Comparison of ENCODE assay signal across 8 cellular contexts in genomic region chr22:50540352-50540751, GRCh38. TPM values are rescaled to one million over a fixed set of nuclear protein-coding genes. Genes with fewer than 3 reads are reported as not detected.
DNase-seq lines count a peak whose midpoint lies in the region; ATAC-seq and TF ChIP-seq lines count a peak whose summit lies in the region.

No MANE protein-coding gene starts in this region.

- peak overlapping the region; percentile 98 to 100 (median 98) for H3K27ac Mint-ChIP-seq in CD4-positive, CD25-positive, alpha-beta regulatory T cell
- H3K27ac Mint-ChIP-seq in MCF 10A (ENCODE audit: low read depth, unreplicated experiment): peak overlapping the region; percentile 97

- peaks cover 45% of the 10 kb centered on the region for H3K4me1 ChIP-seq in CD4-positive, CD25-positive, alpha-beta regulatory T cell (ENCODE audit: control insufficient read depth, insufficient read depth, low read length, poor library complexity, severe bottlenecking)
- H3K4me1 ChIP-seq in Karpas-422 (ENCODE audit: low read length) (peaks cover 66% of the 10 kb centered on the region), parathyroid adenoma (peaks cover 3% of the 10 kb centered on the region)

- H3K9ac ChIP-seq in Karpas-422 (ENCODE audit: low read length): 0 out of 2 replicates have a peak overlapping the region, but pooled peaks have one; percentile 12
- H3K9ac ChIP-seq in parathyroid adenoma: no peak overlapping the region

- CTCF ChIA-PET in MCF 10A (lab: Yijun Ruan, JAX): interaction anchor here (1.3 to 1.5 kb wide), 4 partner anchors 8 to 81 kb away, joined by 3 to 10 read pairs (median 4); partner anchors contain the start of genes SCO2 and SYCE3

- H2AFZ ChIP-seq in Karpas-422 (ENCODE audit: low read length) (peak overlapping the region; percentile 66), parathyroid adenoma (no peak overlapping the region)

- POLR2A ChIA-PET in MCF 10A (lab: Yijun Ruan, JAX): interaction anchor here (1.1 to 9.2 kb wide), 13 partner anchors 9 to 88 kb away, joined by 3 to 170 read pairs (median 13); partner anchors contain the start of genes ARSA, CHKB, LMF2 and NCAPH2

- peak overlapping the region in 3 of 4 donors; percentile 9 to 70 (median 17) for H3K4me3 Mint-ChIP-seq in CD4-positive, CD25-positive, alpha-beta regulatory T cell
- H3K4me3 Mint-ChIP-seq in MCF 10A (ENCODE audit: unreplicated experiment): no peak overlapping the region

- no peaks in the 10 kb centered on the region for H3K79me2 ChIP-seq in Karpas-422 (ENCODE audit: low read length)
- H3K79me2 ChIP-seq in parathyroid adenoma: no peaks in the 10 kb centered on the region

- intact Hi-C loops in MCF 10A (cut with micrococcal nuclease): no loop called here

- peak overlapping the region; percentile 88 for H3K4me3 ChIP-seq in CD4-positive, CD25-positive, alpha-beta regulatory T cell (ENCODE audit: low read depth, low read length)
- H3K4me3 ChIP-seq in Karpas-422 (ENCODE audit: low read length) (no peak overlapping the region), parathyroid adenoma (ENCODE audit: low read depth, low read length) (no peak overlapping the region)

- H3K36me3 ChIP-seq in CD4-positive, CD25-positive, alpha-beta regulatory T cell (ENCODE audit: control insufficient read depth, insufficient read depth, low read length): no peaks in the 10 kb centered on the region
- H3K36me3 ChIP-seq in Karpas-422 (ENCODE audit: insufficient read depth, low read length): no peaks in the 10 kb centered on the region
- H3K36me3 ChIP-seq in parathyroid adenoma (ENCODE audit: control insufficient read depth, insufficient read depth, low read length): no peaks in the 10 kb centered on the region

- DNase-seq in CD4-positive, CD25-positive, alpha-beta regulatory T cell: no peak
- no peak for DNase-seq in Karpas-422
- DNase-seq in MCF 10A (ENCODE audit: unreplicated experiment): no peak
- DNase-seq in HuH-7 (ENCODE audit: low spot score): no peak
- no peak for DNase-seq in NCI-H345 treated with DMSO at 0.1 percent for 48 hours (lab: John Stamatoyannopoulos, UW; ENCODE audit: unreplicated experiment)

- H3K4me1 Mint-ChIP-seq in CD4-positive, CD25-positive, alpha-beta regulatory T cell: peaks cover 14 to 57% (median 38%) of the 10 kb centered on the region in 4 donors
- peaks cover 41% of the 10 kb centered on the region for H3K4me1 Mint-ChIP-seq in MCF 10A (ENCODE audit: insufficient read depth, unreplicated experiment)

- no peaks in the 10 kb centered on the region for H3K9me2 ChIP-seq in Karpas-422 (replicated peaks; ENCODE audit: insufficient read depth, low read length)

- no peaks in the 10 kb centered on the region for H3K27me3 ChIP-seq in CD4-positive, CD25-positive, alpha-beta regulatory T cell (ENCODE audit: control insufficient read depth, insufficient read depth, low read length)
- H3K27me3 ChIP-seq in Karpas-422 (ENCODE audit: low read length): no peaks in the 10 kb centered on the region
- no peaks in the 10 kb centered on the region for H3K27me3 ChIP-seq in parathyroid adenoma (ENCODE audit: control insufficient read depth, insufficient read depth, low read length)

- H3K9me3 Mint-ChIP-seq in CD4-positive, CD25-positive, alpha-beta regulatory T cell: peaks cover 0 to 3% (median 0%) of the 10 kb centered on the region in 7 donors
- H3K9me3 Mint-ChIP-seq in MCF 10A (ENCODE audit: unreplicated experiment): no peaks in the 10 kb centered on the region

- H3K27me3 Mint-ChIP-seq in CD4-positive, CD25-positive, alpha-beta regulatory T cell: no peaks in the 10 kb centered on the region
- H3K27me3 Mint-ChIP-seq in MCF 10A (ENCODE audit: insufficient read depth, unreplicated experiment): no peaks in the 10 kb centered on the region

- H3K9me3 ChIP-seq in CD4-positive, CD25-positive, alpha-beta regulatory T cell (ENCODE audit: control insufficient read depth in 2 of 2, low read length in 2 of 2): no peaks in the 10 kb centered on the region
- H3K9me3 ChIP-seq in Karpas-422 (ENCODE audit: low read length): no peaks in the 10 kb centered on the region
- H3K9me3 ChIP-seq in parathyroid adenoma (ENCODE audit: control insufficient read depth, low read length): no peaks in the 10 kb centered on the region

- ATAC-seq in CD4-positive, CD25-positive, alpha-beta regulatory T cell (ENCODE audit: low read depth in 2 of 2): no peak
- ATAC-seq in GM18502 (IDR thresholded peaks at IDR 0.05; ENCODE audit: poor library complexity, unreplicated experiment) (no peak), HG02884 (IDR thresholded peaks at IDR 0.05; ENCODE audit: unreplicated experiment) (no peak)

- no peak for TF ChIP-seq CTCF in MCF 10A (IDR thresholded peaks at IDR 0.05; ENCODE audit: unreplicated experiment)
- no peak for TF ChIP-seq CTCF in parathyroid adenoma (IDR thresholded peaks at IDR 0.05)

- no peaks in the 10 kb centered on the region for H3K36me3 Mint-ChIP-seq in CD4-positive, CD25-positive, alpha-beta regulatory T cell
- no peaks in the 10 kb centered on the region for H3K36me3 Mint-ChIP-seq in MCF 10A (ENCODE audit: insufficient read depth, unreplicated experiment)

- H3K4me2 ChIP-seq in Karpas-422 (ENCODE audit: low read depth, low read length, poor library complexity, severe bottlenecking): peak overlapping the region; percentile 83
- no peak overlapping the region for H3K4me2 ChIP-seq in parathyroid adenoma (ENCODE audit: low read length)

- no TSS peak for BruUV-seq in MCF 10A (replicated peaks; lab: Mats Ljungman, UMichigan)

- peak overlapping the region; percentile 99 for H3K27ac ChIP-seq in CD4-positive, CD25-positive, alpha-beta regulatory T cell (ENCODE audit: insufficient read depth, low read length, poor library complexity, severe bottlenecking)
- H3K27ac ChIP-seq in Karpas-422 (ENCODE audit: low read length) (peak overlapping the region; percentile 96), parathyroid adenoma (peak overlapping the region; percentile 87)

- no peaks in the 10 kb centered on the region for H4K20me1 ChIP-seq in Karpas-422 (ENCODE audit: insufficient read depth, low read depth, low read length)

RNA-seq across cellular contexts. Expression of gene KLHDC7B, which starts 5.3 kb away (rescaled TPM):
- 5.9 TPM for total RNA-seq in CD4-positive, CD25-positive, alpha-beta regulatory T cell
- 10 to 100 TPM in 1 of 4 donors, 1 to 10 TPM in 3; 5.6 to 11.7 (median 8.4) TPM for polyA plus RNA-seq in CD4-positive, CD25-positive, alpha-beta regulatory T cell
- total RNA-seq in Karpas-422 (2014; rRNA removed; shearing (Covaris generic); ENCODE audit: low replicate concordance): 4.5 and 9.8 TPM in 2 replicates
- 0.98 and 4.1 TPM in 2 replicates for total RNA-seq in MCF 10A (2022)

RNA-seq across cellular contexts. Expression of gene TYMP, which starts 10.5 kb away (rescaled TPM):
- total RNA-seq in CD4-positive, CD25-positive, alpha-beta regulatory T cell: 46.9 TPM
- polyA plus RNA-seq in CD4-positive, CD25-positive, alpha-beta regulatory T cell: 10 to 100 TPM; 29.2 to 65.2 (median 44.4) TPM
- total RNA-seq in Karpas-422 (2014; rRNA removed; shearing (Covaris generic); ENCODE audit: low replicate concordance): 1.8 and 5.0 TPM in 2 replicates
- 41.0 and 54.4 TPM in 2 replicates for total RNA-seq in MCF 10A (2022)

RNA-seq across cellular contexts. Expression of gene SCO2, which starts 15.0 kb away (rescaled TPM):
- total RNA-seq in CD4-positive, CD25-positive, alpha-beta regulatory T cell: 14.6 TPM
- polyA plus RNA-seq in CD4-positive, CD25-positive, alpha-beta regulatory T cell: 10 to 100 TPM in 1 of 4 donors, 1 to 10 TPM in 3; 6.4 to 10.4 (median 7.7) TPM
- 1.1 and 14.2 TPM in 2 replicates for total RNA-seq in Karpas-422 (2014; rRNA removed; shearing (Covaris generic); ENCODE audit: low replicate concordance)
- 2.4 and 5.4 TPM in 2 replicates for total RNA-seq in MCF 10A (2022)

RNA-seq across cellular contexts. Expression of gene SYCE3, which starts 22.4 kb away (rescaled TPM):
- not detected for total RNA-seq in CD4-positive, CD25-positive, alpha-beta regulatory T cell
- polyA plus RNA-seq in CD4-positive, CD25-positive, alpha-beta regulatory T cell: not detected
- not detected in 2 replicates for total RNA-seq in Karpas-422 (2014; rRNA removed; shearing (Covaris generic); ENCODE audit: low replicate concordance)
- 0.82 and 1.2 TPM in 2 replicates for total RNA-seq in MCF 10A (2022)

RNA-seq across cellular contexts. Expression of gene NCAPH2, which starts 32.3 kb away (rescaled TPM):
- 112 TPM for total RNA-seq in CD4-positive, CD25-positive, alpha-beta regulatory T cell
- polyA plus RNA-seq in CD4-positive, CD25-positive, alpha-beta regulatory T cell: 10 to 100 TPM; 35.8 to 43.6 (median 39.8) TPM
- total RNA-seq in Karpas-422 (2014; rRNA removed; shearing (Covaris generic); ENCODE audit: low replicate concordance): 24.6 and 53.5 TPM in 2 replicates
- total RNA-seq in MCF 10A (2022): 31.6 and 39.8 TPM in 2 replicates
